8 cellular contexts compared by ENCODE assay signal in the genomic region with DNA sequence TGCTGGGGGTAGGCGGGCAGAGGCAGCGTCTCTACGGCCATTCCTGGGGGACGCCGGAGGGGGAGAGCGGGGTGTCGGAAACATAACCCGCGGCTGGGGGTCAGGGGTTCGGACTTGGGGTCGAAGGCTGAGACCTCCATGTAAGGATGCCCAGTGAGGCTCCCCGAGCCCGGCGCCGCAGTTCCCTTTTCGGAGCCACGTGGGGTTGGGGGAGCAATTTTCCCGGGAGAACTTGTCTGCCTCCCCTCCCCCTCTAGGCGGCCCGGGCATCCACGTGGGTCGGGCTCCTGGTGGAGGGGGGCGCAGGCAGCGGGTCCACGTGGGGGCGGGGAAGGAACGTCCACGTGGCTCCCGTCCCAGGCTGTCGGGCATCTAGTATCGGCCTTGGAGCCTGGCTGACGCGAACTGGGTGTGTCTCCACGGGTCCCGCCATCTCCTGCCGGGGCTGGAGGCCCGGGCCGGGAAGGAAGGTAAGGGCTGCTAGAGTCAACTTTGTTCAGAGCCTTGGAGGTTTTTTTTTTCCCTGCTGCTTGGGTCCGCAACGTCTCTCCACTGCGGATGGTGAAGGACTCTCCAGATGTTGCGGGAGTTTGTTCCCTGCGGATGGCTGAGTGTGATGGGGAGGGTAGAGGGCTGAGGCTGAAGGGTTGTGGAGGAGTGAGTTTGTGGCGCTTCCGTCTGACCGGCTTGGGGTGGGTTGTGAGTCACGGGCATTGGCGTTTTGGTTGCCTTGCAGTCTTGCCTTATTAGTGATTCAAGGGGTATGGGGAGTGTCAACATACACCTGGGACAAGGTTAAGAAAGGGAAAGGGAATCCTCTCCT. TPM values are rescaled to one million over a fixed set of nuclear protein-coding genes. Genes with fewer than 3 reads are reported as not detected.
A peak's percentile ranks its signal among the peaks of the same experiment; 100 is the strongest.
DNase-seq lines count a peak whose midpoint lies in the region; ATAC-seq and TF ChIP-seq lines count a peak whose summit lies in the region.

No MANE protein-coding gene starts in this region.

- H3K36me3 Mint-ChIP-seq in dendritic cell treated with granulocyte-macrophage colony-stimulating factor and Interleukin-4, amounts not matched to agents 40 ng/mL and 50 ng/mL, for 4 days (ENCODE audit: low read depth) = peaks cover 31% of the 10 kb centered on the region

- intact Hi-C loops in dendritic cell treated with granulocyte-macrophage colony-stimulating factor and Interleukin-4, amounts not matched to agents 40 ng/mL and 50 ng/mL, for 4 days (cut with micrococcal nuclease) = loop anchor here (1.0 to 5.0 kb wide), 2 partner anchors 13 to 76 kb away; partner anchors contain the start of genes ARMH3 and LDB1
- intact Hi-C loops in left lung (cut with DNase I) = no loop called here

- H3K4me1 ChIP-seq in left lung = peaks cover 17 to 49% of the 10 kb centered on the region in 2 donors

- DNase-seq in activated gamma-delta T cell treated with Interleukin-2 at 50 U/mL for 16 hours = peak; percentile 31
- DNase-seq in activated gamma-delta T cell (lab: John Stamatoyannopoulos, UW) = no peak
- DNase-seq in MV-4-11 (lab: John Stamatoyannopoulos, UW) = peak; percentile 57
- DNase-seq in activated CD4-positive, alpha-beta T cell treated with anti-CD3 and anti-CD28 coated beads for 24 hours (ENCODE audit: low read depth in 2 of 2) = peak; percentile 46 to 57
- peak; percentile 82 to 90 for DNase-seq in left lung
- DNase-seq in stimulated activated CD4-positive, alpha-beta T cell treated with anti-CD3 and anti-CD28 coated beads, Interleukin-2, amount 100 ng/mL, for 4 hours (ENCODE audit: low read depth) = peak; percentile 67
- no peak for DNase-seq in DMS153 (lab: John Stamatoyannopoulos, UW)

- no peaks in the 10 kb centered on the region for H3K9me3 ChIP-seq in left lung

- H3K27me3 ChIP-seq in left lung = no peaks in the 10 kb centered on the region

- H3K4me3 ChIP-seq in left lung = peak overlapping the region; percentile 88 to 89

- peaks cover 0 to 11% of the 10 kb centered on the region in 2 donors for H3K36me3 ChIP-seq in left lung

- no peaks in the 10 kb centered on the region for H3K27me3 Mint-ChIP-seq in dendritic cell treated with granulocyte-macrophage colony-stimulating factor and Interleukin-4, amounts not matched to agents 40 ng/mL and 50 ng/mL, for 4 days

- no peak for TF ChIP-seq CTCF in left lung (IDR thresholded peaks at IDR 0.05)

- H3K4me1 Mint-ChIP-seq in dendritic cell treated with granulocyte-macrophage colony-stimulating factor and Interleukin-4, amounts not matched to agents 40 ng/mL and 50 ng/mL, for 4 days (ENCODE audit: low read depth) = peaks cover 29% of the 10 kb centered on the region

- ATAC-seq in left lung = peak; percentile 38

- peak overlapping the region; percentile 89 to 95 for H3K27ac ChIP-seq in left lung

- H3K4me3 Mint-ChIP-seq in dendritic cell treated with granulocyte-macrophage colony-stimulating factor and Interleukin-4, amounts not matched to agents 40 ng/mL and 50 ng/mL, for 4 days = peak overlapping the region; percentile 94

- H3K9me3 Mint-ChIP-seq in dendritic cell treated with granulocyte-macrophage colony-stimulating factor and Interleukin-4, amounts not matched to agents 40 ng/mL and 50 ng/mL, for 4 days = no peaks in the 10 kb centered on the region

- peak overlapping the region; percentile 99 for H3K27ac Mint-ChIP-seq in dendritic cell treated with granulocyte-macrophage colony-stimulating factor and Interleukin-4, amounts not matched to agents 40 ng/mL and 50 ng/mL, for 4 days

RNA-seq across cellular contexts. Expression of gene PPRC1, which starts 0.7 kb away (rescaled TPM):
- 10 to 100 TPM; 27.8 to 41.8 TPM for total RNA-seq in left lung

RNA-seq across cellular contexts. Expression of gene LDB1, which starts 13.4 kb away (rescaled TPM):
- total RNA-seq in left lung = 10 to 100 TPM; 40.3 to 51.0 TPM

RNA-seq across cellular contexts. Expression of gene NOLC1, which starts 18.6 kb away (rescaled TPM):
- total RNA-seq in left lung = 10 to 100 TPM; 34.1 to 55.3 TPM

Comparison
In these comparisons a context has a peak if more than half of its experiments do, and no peak if none do; other contexts are left out.
1. DNase-seq: peak in activated gamma-delta T cell treated with Interleukin-2 at 50 U/mL for 16 hours (single experiment), MV-4-11 (single experiment), activated CD4-positive, alpha-beta T cell treated with anti-CD3 and anti-CD28 coated beads for 24 hours (2 of 2), left lung (2 of 2) and stimulated activated CD4-positive, alpha-beta T cell treated with anti-CD3 and anti-CD28 coated beads, Interleukin-2, amount 100 ng/mL, for 4 hours (single experiment); none in activated gamma-delta T cell (single experiment) and DMS153 (single experiment).